ENCODE assay signal across 22 cellular contexts in the genomic region with DNA sequence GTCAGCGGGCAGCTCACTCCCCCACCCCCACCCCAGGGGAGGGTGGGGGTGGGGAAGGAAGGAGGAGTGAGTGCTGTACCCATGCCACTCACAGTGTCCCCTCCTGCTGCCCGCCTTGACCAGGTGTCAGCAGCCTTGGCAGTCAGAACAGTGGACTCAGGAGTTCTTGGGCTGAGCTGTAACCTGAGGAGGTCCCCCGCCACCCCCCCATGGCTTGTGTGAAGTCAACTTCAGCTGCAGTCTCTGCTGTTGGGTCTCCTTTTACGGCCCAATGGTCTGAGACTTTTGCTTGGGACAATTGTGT. TPM values are rescaled to one million over a fixed set of nuclear protein-coding genes. Genes with fewer than 3 reads are reported as not detected.
DNase-seq lines count a peak whose midpoint lies in the region; ATAC-seq and TF ChIP-seq lines count a peak whose summit lies in the region.
"Had no signal": no experiment of that assay in that cellular context is flagged by ENCODE, and none has a peak within 500 bp of the region (broad histone marks: within the 10 kb centered on the region; RNA-seq: fewer than 3 reads in every experiment).

No MANE protein-coding gene starts in this region.

- H3K27ac ChIP-seq in KOPT-K1 (ENCODE audit: low read depth, low read length, poor library complexity, severe bottlenecking) = peak overlapping the region; percentile 88
- peak overlapping the region; percentile 86 for H3K27ac ChIP-seq in epithelial cell of prostate
- H3K27ac ChIP-seq in gastrocnemius medialis = peak overlapping the region; percentile 96 to 98 (median 98)
- H3K27ac ChIP-seq: VCaP had no signal

- H3K4me1 ChIP-seq in gastrocnemius medialis = peaks cover 60 to 93% of the 10 kb centered on the region in 2 donors

- CTCF ChIA-PET in activated CD8-positive, alpha-beta memory T cell treated with anti-CD3 and anti-CD28 coated beads, Interleukin-2, amount 10 ng/mL, durations not matched to agents 7 days and 5 days (lab: Charles Lee) = interaction anchor here (1.3 to 2.5 kb wide), 2 partner anchors 10 to 27 kb away, joined by 5 to 8 read pairs; no protein-coding TSS in a partner anchor

- H3K4me1 Mint-ChIP-seq in activated CD8-positive, alpha-beta memory T cell treated with anti-CD3 and anti-CD28 coated beads, Interleukin-2, amount 10 ng/mL, durations not matched to agents 7 days and 5 days = peaks cover 88% of the 10 kb centered on the region

- TF ChIP-seq POLR2A in gastrocnemius medialis (IDR thresholded peaks at IDR 0.05) = peak in 1 of 2 donors; percentile 39

- H3K36me3 Mint-ChIP-seq in activated CD8-positive, alpha-beta memory T cell treated with anti-CD3 and anti-CD28 coated beads, Interleukin-2, amount 10 ng/mL, durations not matched to agents 7 days and 5 days = peaks cover 30% of the 10 kb centered on the region

- no peaks in the 10 kb centered on the region for H3K9me3 Mint-ChIP-seq in activated CD8-positive, alpha-beta memory T cell treated with anti-CD3 and anti-CD28 coated beads, Interleukin-2, amount 10 ng/mL, durations not matched to agents 7 days and 5 days (ENCODE audit: low read depth)
- H3K9me3 Mint-ChIP-seq: CD8-positive, alpha-beta T cell; neural crest cell; type B pancreatic cell had no signal

- H3K27me3 ChIP-seq in gastrocnemius medialis = no peaks in the 10 kb centered on the region

- H3K4me3 Mint-ChIP-seq in activated CD8-positive, alpha-beta memory T cell treated with anti-CD3 and anti-CD28 coated beads, Interleukin-2, amount 10 ng/mL, durations not matched to agents 7 days and 5 days = no peak overlapping the region
- H3K4me3 Mint-ChIP-seq: CD8-positive, alpha-beta T cell; neural crest cell; type B pancreatic cell had no signal

- peaks cover 69% of the 10 kb centered on the region for H3K36me3 ChIP-seq in KOPT-K1 (ENCODE audit: insufficient read depth, low read length)
- no peaks in the 10 kb centered on the region for H3K36me3 ChIP-seq in gastrocnemius medialis

- H3K9me3 ChIP-seq in KOPT-K1 (ENCODE audit: insufficient read depth, low read length, poor library complexity, severe bottlenecking) (no peaks in the 10 kb centered on the region), gastrocnemius medialis (no peaks in the 10 kb centered on the region)

- peak overlapping the region; percentile 27 for H3K27ac Mint-ChIP-seq in activated CD8-positive, alpha-beta memory T cell treated with anti-CD3 and anti-CD28 coated beads, Interleukin-2, amount 10 ng/mL, durations not matched to agents 7 days and 5 days
- H3K27ac Mint-ChIP-seq: type B pancreatic cell had no signal

- H3K4me3 ChIP-seq in gastrocnemius medialis = peak overlapping the region in 1 of 4 donors; percentile 4

- no peak for ATAC-seq in activated CD8-positive, alpha-beta memory T cell treated with anti-CD3 and anti-CD28 coated beads, Interleukin-2, amount 10 ng/mL, durations not matched to agents 7 days and 5 days
- peak; percentile 58 to 61 for ATAC-seq in gastrocnemius medialis
- ATAC-seq: CD8-positive, alpha-beta T cell had no signal

- no peaks in the 10 kb centered on the region for H3K27me3 Mint-ChIP-seq in activated CD8-positive, alpha-beta memory T cell treated with anti-CD3 and anti-CD28 coated beads, Interleukin-2, amount 10 ng/mL, durations not matched to agents 7 days and 5 days
- H3K27me3 Mint-ChIP-seq: type B pancreatic cell had no signal

- TF ChIP-seq CTCF in gastrocnemius medialis (IDR thresholded peaks at IDR 0.05 in 4 of 5, conservative IDR thresholded peaks at IDR 0.05 in 1 of 5) = peak in 1 of 5 experiments; percentile 36

- intact Hi-C loops in gastrocnemius medialis (cut with DNase I; ENCODE audit: low total_unique reads) = loop anchor here (1.0 to 2.0 kb wide), 2 partner anchors 9 to 21 kb away; a partner anchor contains a TSS

- in situ Hi-C loops in gastrocnemius medialis (cut with MboI; ENCODE audit: low sequenced_read_pairs in 4 of 4) (loop anchor here in 1 of 4 donors (10.0 kb wide), 1 partner anchor 749 kb away; no protein-coding TSS in a partner anchor), ACHN (cut with HindIII; ENCODE audit: low pct_ligation_motif_present, low pct_unique_long_range_greater_than_20kb, low sequenced_read_pairs) (no loop called here)

- DNase-seq in activated CD8-positive, alpha-beta memory T cell treated with anti-CD3 and anti-CD28 coated beads, Interleukin-2, amount 10 ng/mL, durations not matched to agents 7 days and 5 days = no peak
- DNase-seq in activated CD8-positive, alpha-beta memory T cell treated with anti-CD3 and anti-CD28 coated beads, Interleukin-2, amount 50 U/mL, for 4 hours = no peak
- no peak for DNase-seq in epithelial cell of prostate (ENCODE audit: low read depth, low spot score)
- peak; percentile 95 to 99 for DNase-seq in gastrocnemius medialis
- no peak for DNase-seq in ACHN
- no peak for DNase-seq in putamen (ENCODE audit: low spot score)
- no peak for DNase-seq in cerebellar cortex (ENCODE audit: low spot score)
- DNase-seq: activated gamma-delta T cell; CD8-positive, alpha-beta T cell; central memory CD4-positive, alpha-beta T cell; DMS79; GOT3; hypothalamus; midbrain; NCI-H187; NCI-H226; stimulated activated naive CD4-positive, alpha-beta T cell; T-helper 1 cell had no signal

RNA-seq across cellular contexts. Expression of a gene that starts 8.9 kb away (rescaled TPM):
- 100 to 1,000 TPM; 156 to 175 TPM for total RNA-seq in activated CD8-positive, alpha-beta memory T cell treated with anti-CD3 and anti-CD28 coated beads, Interleukin-2, amount 10 ng/mL, durations not matched to agents 7 days and 5 days
- 100 to 1,000 TPM; 235 to 466 (median 387) TPM for total RNA-seq in gastrocnemius medialis

RNA-seq across cellular contexts. Expression of a gene that starts 14.3 kb away (rescaled TPM):
- 100 to 1,000 TPM; 266 to 369 TPM for total RNA-seq in activated CD8-positive, alpha-beta memory T cell treated with anti-CD3 and anti-CD28 coated beads, Interleukin-2, amount 10 ng/mL, durations not matched to agents 7 days and 5 days
- 10 to 100 TPM in 2 of 4 donors, 1 to 10 TPM in 2; 3.3 to 50.5 (median 20.3) TPM for total RNA-seq in gastrocnemius medialis

RNA-seq across cellular contexts. Expression of a gene that starts 48.9 kb away (rescaled TPM):
- 1 to 10 TPM; 3.4 to 4.1 TPM for total RNA-seq in activated CD8-positive, alpha-beta memory T cell treated with anti-CD3 and anti-CD28 coated beads, Interleukin-2, amount 10 ng/mL, durations not matched to agents 7 days and 5 days
- 1 to 10 TPM in 1 of 4 donors, under 1 TPM in 3; 0.61 to 3.1 (median 0.73) TPM for total RNA-seq in gastrocnemius medialis

RNA-seq across cellular contexts. Expression of a gene that starts 56.5 kb away (rescaled TPM):
- 10 to 100 TPM; 49.9 to 61.3 TPM for total RNA-seq in activated CD8-positive, alpha-beta memory T cell treated with anti-CD3 and anti-CD28 coated beads, Interleukin-2, amount 10 ng/mL, durations not matched to agents 7 days and 5 days
- 1 to 10 TPM; 4.5 to 8.1 (median 7.5) TPM for total RNA-seq in gastrocnemius medialis

RNA-seq across cellular contexts. Expression of a gene that starts 58.3 kb away (rescaled TPM):
- total RNA-seq in activated CD8-positive, alpha-beta memory T cell treated with anti-CD3 and anti-CD28 coated beads, Interleukin-2, amount 10 ng/mL, durations not matched to agents 7 days and 5 days = 10 to 100 TPM; 15.6 to 17.8 TPM
- 10 to 100 TPM; 12.6 to 27.4 (median 15.4) TPM for total RNA-seq in gastrocnemius medialis

Comparison
In these comparisons a context has a peak if more than half of its experiments do, and no peak if none do; other contexts are left out.
1. DNase-seq: peak in gastrocnemius medialis (2 of 2); none in activated CD8-positive, alpha-beta memory T cell treated with anti-CD3 and anti-CD28 coated beads, Interleukin-2, amount 10 ng/mL, durations not matched to agents 7 days and 5 days (single experiment), activated CD8-positive, alpha-beta memory T cell treated with anti-CD3 and anti-CD28 coated beads, Interleukin-2, amount 50 U/mL, for 4 hours (single experiment), epithelial cell of prostate (single experiment), ACHN (single experiment), putamen (single experiment) and cerebellar cortex (single experiment).
2. RNA of a gene that starts 14.3 kb away (total RNA-seq): 266 to 369 TPM in activated CD8-positive, alpha-beta memory T cell treated with anti-CD3 and anti-CD28 coated beads, Interleukin-2, amount 10 ng/mL, durations not matched to agents 7 days and 5 days; 3.3 to 50.5 TPM in gastrocnemius medialis; every median in the first group is over 4 times any median in the second.
3. Peak in every context shown above with its lines, with median percentiles within 50 percentile points of each other: H3K27ac ChIP-seq.